1 cellular context compared by ENCODE assay signal in genomic region chr1:231626535-231626950, GRCh38.
TF ChIP-seq lines count a peak whose summit lies in the region.

TSS of gene DISC1 (plus strand) at chr1:231626790. CDS start at chr1:231626868, 78 bp downstream.

TF ChIP-seq in GM23338, 12 proteins besides CTCF, POLR2A, EP300 and RAD21 (continued from another document):
- TF ChIP-seq REST (IDR thresholded peaks at IDR 0.05; ENCODE audit: unreplicated experiment) = no peak
- peak; percentile 80 for TF ChIP-seq POLR2AphosphoS5 (IDR thresholded peaks at IDR 0.05; ENCODE audit: low read depth)
- no peak for TF ChIP-seq ZNF462 (CRISPR knock-in tag; IDR thresholded peaks at IDR 0.05)
- TF ChIP-seq CREB1 (CRISPR knock-in tag; IDR thresholded peaks at IDR 0.05; ENCODE audit: low read depth) = peak; percentile 77
- no peak for TF ChIP-seq ZNF331 (CRISPR knock-in tag; IDR thresholded peaks at IDR 0.05; ENCODE audit: low read depth)
- no peak for TF ChIP-seq EZH2 (IDR thresholded peaks at IDR 0.05; ENCODE audit: low read depth, unreplicated experiment)
- no peak for TF ChIP-seq EZH2phosphoT487 (IDR thresholded peaks at IDR 0.05; ENCODE audit: unreplicated experiment)
